In genomic region chr1:184028854-184029623, GRCh38 we compare ENCODE assay signal across 17 cellular contexts. TPM values are rescaled to one million over a fixed set of nuclear protein-coding genes. Genes with fewer than 3 reads are reported as not detected.
DNase-seq lines count a peak whose midpoint lies in the region; ATAC-seq and TF ChIP-seq lines count a peak whose summit lies in the region.
"Had no signal": no experiment of that assay in that cellular context is flagged by ENCODE, and none has a peak within 500 bp of the region (broad histone marks: within the 10 kb centered on the region; RNA-seq: fewer than 3 reads in every experiment).

No MANE protein-coding gene starts in this region.

- H3K4me1 ChIP-seq in right atrium auricular region, result peaks cover 0 to 18% of the 10 kb centered on the region in 2 donors
- H3K4me1 ChIP-seq in lower lobe of right lung, result no peaks in the 10 kb centered on the region
- H3K4me1 ChIP-seq: tibial nerve had no signal

- H3K4me1 Mint-ChIP-seq in natural killer cell, result peaks cover 5 to 18% of the 10 kb centered on the region in 2 donors
- peaks cover 59% of the 10 kb centered on the region for H3K4me1 Mint-ChIP-seq in HFFc6 (ENCODE audit: low read depth)

- ATAC-seq in Right ventricle myocardium inferior (no peak), lower lobe of right lung (no peak), natural killer cell (no peak)

- H3K27me3 ChIP-seq in right atrium auricular region (no peaks in the 10 kb centered on the region), lower lobe of right lung (ENCODE audit: low read depth) (no peaks in the 10 kb centered on the region)
- H3K27me3 ChIP-seq: ovary had no signal

- DNase-seq in Right ventricle myocardium inferior (ENCODE audit: missing footprints) (peak; percentile 73), right atrium auricular region (ENCODE audit: low spot score) (no peak), anterior cingulate cortex (lab: John Stamatoyannopoulos, UW) (peak in 30 of 58 donors; percentile 9 to 88 (median 52)), lower lobe of right lung (peak; percentile 53), natural killer cell (no peak), HFFc6 (no peak), D341Med (ENCODE audit: low spot score) (no peak), SW 1271 (lab: John Stamatoyannopoulos, UW) (no peak)
- DNase-seq: activated CD8-positive, alpha-beta memory T cell treated with anti-CD3 and anti-CD28 coated beads, Interleukin-2, amount 50 U/mL, for 48 hours; activated naive CD8-positive, alpha-beta T cell treated with anti-CD3 and anti-CD28 coated beads, Interleukin-2, amount 10 ng/mL, durations not matched to agents 7 days and 5 days; esophagus squamous epithelium; mesendoderm; NCI-H1417 treated with DMSO at 0.1 percent for 48 hours; SHP77; WERI-Rb-1 had no signal

- H3K27me3 Mint-ChIP-seq in natural killer cell (ENCODE audit: low read depth in 2 of 2) (peaks cover 0 to 6% of the 10 kb centered on the region in 2 donors), HFFc6 (ENCODE audit: insufficient read depth) (no peaks in the 10 kb centered on the region)

- no peaks in the 10 kb centered on the region for H3K9me3 Mint-ChIP-seq in natural killer cell
- no peaks in the 10 kb centered on the region for H3K9me3 Mint-ChIP-seq in HFFc6
- H3K9me3 Mint-ChIP-seq: activated naive CD8-positive, alpha-beta T cell treated with anti-CD3 and anti-CD28 coated beads, Interleukin-2, amount 10 ng/mL, durations not matched to agents 7 days and 5 days had no signal

- intact Hi-C loops in Right ventricle myocardium inferior (cut with DNase I), result no loop called here
- intact Hi-C loops in lower lobe of right lung (cut with DNase I), result no loop called here
- intact Hi-C loops in natural killer cell (cut with micrococcal nuclease), result no loop called here

- H3K27ac ChIP-seq in right atrium auricular region (no peak overlapping the region), lower lobe of right lung (no peak overlapping the region)
- H3K27ac ChIP-seq: esophagus squamous epithelium, ovary, tibial nerve, WERI-Rb-1 had no signal

- H3K4me3 ChIP-seq in right atrium auricular region (no peak overlapping the region), lower lobe of right lung (no peak overlapping the region)
- H3K4me3 ChIP-seq: esophagus squamous epithelium, ovary, tibial nerve had no signal

- H3K36me3 ChIP-seq in right atrium auricular region (no peaks in the 10 kb centered on the region), lower lobe of right lung (no peaks in the 10 kb centered on the region)
- H3K36me3 ChIP-seq: esophagus squamous epithelium, ovary, tibial nerve, WERI-Rb-1 had no signal

- H3K4me3 Mint-ChIP-seq in natural killer cell (no peak overlapping the region), HFFc6 (no peak overlapping the region)
- H3K4me3 Mint-ChIP-seq: activated naive CD8-positive, alpha-beta T cell treated with anti-CD3 and anti-CD28 coated beads, Interleukin-2, amount 10 ng/mL, durations not matched to agents 7 days and 5 days had no signal

- H3K9me3 ChIP-seq in right atrium auricular region (no peaks in the 10 kb centered on the region), lower lobe of right lung (no peaks in the 10 kb centered on the region)
- H3K9me3 ChIP-seq: esophagus squamous epithelium, ovary, tibial nerve had no signal

- H3K27ac Mint-ChIP-seq in natural killer cell, result no peak overlapping the region
- H3K27ac Mint-ChIP-seq in HFFc6, result no peak overlapping the region
- H3K27ac Mint-ChIP-seq: activated naive CD8-positive, alpha-beta T cell treated with anti-CD3 and anti-CD28 coated beads, Interleukin-2, amount 10 ng/mL, durations not matched to agents 7 days and 5 days had no signal

- TF ChIP-seq CTCF in right atrium auricular region (IDR thresholded peaks at IDR 0.05) (no peak), lower lobe of right lung (IDR thresholded peaks at IDR 0.05) (no peak), natural killer cell (IDR thresholded peaks at IDR 0.05) (no peak), HFFc6 (IDR thresholded peaks at IDR 0.05) (no peak)

- no peaks in the 10 kb centered on the region for H3K36me3 Mint-ChIP-seq in natural killer cell
- H3K36me3 Mint-ChIP-seq in HFFc6 (ENCODE audit: low read depth), result no peaks in the 10 kb centered on the region
- H3K36me3 Mint-ChIP-seq: activated naive CD8-positive, alpha-beta T cell treated with anti-CD3 and anti-CD28 coated beads, Interleukin-2, amount 10 ng/mL, durations not matched to agents 7 days and 5 days had no signal

RNA-seq across cellular contexts. Expression of gene COLGALT2, which starts 8.5 kb away (rescaled TPM):
- total RNA-seq in Right ventricle myocardium inferior (3.6 TPM), right atrium auricular region (1 to 10 TPM; 4.2 to 4.9 TPM), lower lobe of right lung (3.2 TPM), natural killer cell (10 to 100 TPM in 1 of 3 donors, 1 to 10 TPM in 2; 1.4 to 13.5 (median 7.5) TPM)
- total RNA-seq in HFFc6 (2021; fragmentation: NEBNext Ultra II Directional; extraction: Animal tissue kit (Norgen Biotek cat#: 25700)), result 1 to 10 TPM; 3.4 to 5.4 (median 4.6) TPM

RNA-seq across cellular contexts. Expression of gene TSEN15, which starts 22.5 kb away (rescaled TPM):
- total RNA-seq in Right ventricle myocardium inferior (26.4 TPM), right atrium auricular region (10 to 100 TPM; 18.2 to 42.8 TPM), lower lobe of right lung (28.6 TPM), natural killer cell (10 to 100 TPM; 29.5 to 52.9 (median 34.3) TPM)
- total RNA-seq in HFFc6 (2021; fragmentation: NEBNext Ultra II Directional; extraction: Animal tissue kit (Norgen Biotek cat#: 25700)), result 10 to 100 TPM; 32.7 to 47.0 (median 40.4) TPM

Comparison
In these comparisons a context has a peak if more than half of its experiments do, and no peak if none do; other contexts are left out.
1. DNase-seq: peak in Right ventricle myocardium inferior (single experiment), anterior cingulate cortex (30 of 58) and lower lobe of right lung (single experiment); none in right atrium auricular region (single experiment), natural killer cell (single experiment), HFFc6 (single experiment), D341Med (single experiment) and SW 1271 (0 of 2).